Comparison of ENCODE assay signal across 28 cellular contexts in the genomic region with DNA sequence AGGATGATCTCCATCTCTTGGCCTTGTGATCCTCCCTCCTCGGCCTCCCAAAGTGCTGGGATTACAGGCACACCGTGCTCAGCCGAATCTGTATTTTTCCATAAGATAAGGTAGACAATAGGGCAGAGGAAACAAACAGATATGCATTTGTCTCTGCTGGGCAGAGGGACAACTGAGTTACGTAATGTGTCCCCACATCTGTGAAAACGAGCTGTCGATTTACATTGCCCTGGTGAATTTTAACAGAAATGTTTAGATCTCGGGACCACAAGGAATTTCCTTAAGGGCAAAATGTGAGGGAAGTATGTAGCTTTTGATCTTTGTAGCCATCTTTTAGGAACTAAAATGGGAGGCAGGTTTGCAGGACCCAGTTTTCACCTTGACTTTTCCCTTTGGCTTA.
"Had no signal": no experiment of that assay in that cellular context is flagged by ENCODE, and none has a peak within 500 bp of the region (broad histone marks: within the 10 kb centered on the region; RNA-seq: fewer than 3 reads in every experiment).

No MANE protein-coding gene starts in this region.

- H3K36me3 Mint-ChIP-seq: mesothelial cell of epicardium; naive B cell; neural progenitor cell; stimulated activated naive B cell treated with anti-CD40 and anti-IgM and Interleukin-4, amounts not matched to agents 10 μg/mL and 1 μg/mL and 100 μg/mL, for 72 hours had no signal

- H3K27me3 ChIP-seq: left lung, neural progenitor cell, neutrophil, right atrium auricular region, stomach, testis, thyroid gland, transverse colon, upper lobe of right lung had no signal

- H3K4me1 ChIP-seq: left lung, lower lobe of right lung, neural progenitor cell, parathyroid adenoma, right atrium auricular region, stomach, testis, thyroid gland, transverse colon, upper lobe of right lung had no signal

- H3K4me3 ChIP-seq: left lung, lower lobe of right lung, neural progenitor cell, right atrium auricular region, skin epidermis, stomach, testis, thyroid gland, transverse colon, upper lobe of right lung had no signal

- H3K9me3 ChIP-seq: lower lobe of right lung, neutrophil, right atrium auricular region, testis, thyroid gland, transverse colon, upper lobe of right lung had no signal

- H3K9ac ChIP-seq: neural progenitor cell, parathyroid adenoma had no signal

- H3K4me2 ChIP-seq: neural progenitor cell had no signal

- H2AFZ ChIP-seq: neural progenitor cell, parathyroid adenoma had no signal

- ATAC-seq: left colon; left lung; lower lobe of right lung; natural killer cell; sciatic nerve; stimulated activated naive B cell treated with anti-CD40 and anti-IgM and Interleukin-4, amounts not matched to agents 10 μg/mL and 1 μg/mL and 100 μg/mL, for 72 hours; stimulated activated naive CD8-positive, alpha-beta T cell treated with anti-CD3 and anti-CD28 coated beads, Interleukin-15, Interleukin-2, amounts not matched to agents 100 U/mL and 50 U/mL, for 24 hours; upper lobe of right lung had no signal

- H3K27ac ChIP-seq: left lung, lower lobe of right lung, neural progenitor cell, neutrophil, parathyroid adenoma, right atrium auricular region, skin epidermis, stomach, testis, thyroid gland, transverse colon, upper lobe of right lung had no signal

- H3K36me3 ChIP-seq: left lung, lower lobe of right lung, neural progenitor cell, neutrophil, right atrium auricular region, stomach, thyroid gland, transverse colon, upper lobe of right lung had no signal

- H3K4me1 Mint-ChIP-seq: mesothelial cell of epicardium; naive B cell; natural killer cell; nephron progenitor cell; neural progenitor cell; stimulated activated naive B cell treated with anti-CD40 and anti-IgM and Interleukin-4, amounts not matched to agents 10 μg/mL and 1 μg/mL and 100 μg/mL, for 72 hours had no signal

- DNase-seq: hippocampal formation; left colon; left lung; lower lobe of right lung; mammary epithelial cell; mesenchymal stem cell; naive B cell; natural killer cell; nephron progenitor cell; occipital lobe; stimulated activated CD4-positive, alpha-beta T cell treated with anti-CD3 and anti-CD28 coated beads, Interleukin-12 subunit alpha, Interleukin-12 subunit beta, amount 100 ng/mL, for 4 hours; stimulated activated CD4-positive, alpha-beta T cell treated with anti-CD3 and anti-CD28 coated beads, Interleukin-15, amount 100 ng/mL, for 24 hours; stimulated activated CD4-positive, alpha-beta T cell treated with anti-CD3 and anti-CD28 coated beads, Interleukin-2, amount 100 ng/mL, for 24 hours; stimulated activated CD4-positive, alpha-beta T cell treated with anti-CD3 and anti-CD28 coated beads, Interleukin-4, amount 100 ng/mL, for 1 hour; stimulated activated naive B cell treated with anti-CD40 and anti-IgM and Interleukin-4, amounts not matched to agents 10 μg/mL and 1 μg/mL and 100 μg/mL, for 72 hours; stimulated activated naive CD8-positive, alpha-beta T cell treated with anti-CD3 and anti-CD28 coated beads, Interleukin-15, Interleukin-2, amounts not matched to agents 100 U/mL and 50 U/mL, for 24 hours; stomach; testis; thyroid gland; transverse colon; upper lobe of right lung had no signal

- H3K27me3 Mint-ChIP-seq: naive B cell; stimulated activated naive B cell treated with anti-CD40 and anti-IgM and Interleukin-4, amounts not matched to agents 10 μg/mL and 1 μg/mL and 100 μg/mL, for 72 hours had no signal

- H3K4me3 Mint-ChIP-seq: mesothelial cell of epicardium; naive B cell; natural killer cell; nephron progenitor cell; neural progenitor cell; stimulated activated naive B cell treated with anti-CD40 and anti-IgM and Interleukin-4, amounts not matched to agents 10 μg/mL and 1 μg/mL and 100 μg/mL, for 72 hours had no signal

- H3K27ac Mint-ChIP-seq: mesothelial cell of epicardium; natural killer cell; neural progenitor cell; stimulated activated naive B cell treated with anti-CD40 and anti-IgM and Interleukin-4, amounts not matched to agents 10 μg/mL and 1 μg/mL and 100 μg/mL, for 72 hours had no signal

- H3K79me2 ChIP-seq: parathyroid adenoma had no signal
